In genomic region chr3:118809696-118810498, GRCh38 we compare ENCODE assay signal across 17 cellular contexts.
DNase-seq lines count a peak whose midpoint lies in the region; ATAC-seq and TF ChIP-seq lines count a peak whose summit lies in the region.
"Had no signal": no experiment of that assay in that cellular context is flagged by ENCODE, and none has a peak within 500 bp of the region (broad histone marks: within the 10 kb centered on the region; RNA-seq: fewer than 3 reads in every experiment).

No MANE protein-coding gene starts in this region.

- H3K9ac ChIP-seq in HCT116 (ENCODE audit: low read length), result peak overlapping the region; percentile 67

- POLR2A ChIA-PET in HCT116 (lab: Charles Lee), result interaction anchor here (0.6 kb wide), 1 partner anchor 75 kb away, joined by 3 read pairs; no protein-coding TSS in a partner anchor
- POLR2A ChIA-PET in Caco-2 (lab: Charles Lee), result no interaction called here

- H3K27ac ChIP-seq in HCT116 (ENCODE audit: low read depth, low read length), result peak overlapping the region; percentile 36; the same call in 1 of the 2 replicates
- H3K27ac ChIP-seq: adrenal gland, gastrocnemius medialis, sigmoid colon had no signal

- H2AFZ ChIP-seq in HCT116 (ENCODE audit: low read depth, low read length, poor library complexity, severe bottlenecking), result peak overlapping the region; percentile 57

- H3K36me3 Mint-ChIP-seq in Caco-2 (ENCODE audit: insufficient read depth, unreplicated experiment), result no peaks in the 10 kb centered on the region

- H3K4me3 ChIP-seq in GM06990 (replicated peaks; ENCODE audit: low read depth, low read length), result peak overlapping the region; percentile 63
- peak overlapping the region; percentile 60 to 74 for H3K4me3 ChIP-seq in HCT116 (replicated peaks in 1 of 2; ENCODE audit: low read depth in 1 of 2, low read length in 2 of 2)
- H3K4me3 ChIP-seq in Caco-2 (ENCODE audit: low read depth, low read length), result no peak overlapping the region
- H3K4me3 ChIP-seq: adrenal gland, gastrocnemius medialis, sigmoid colon had no signal

- TF ChIP-seq CTCF in GM06990 (IDR thresholded peaks at IDR 0.05; ENCODE audit: insufficient read depth, low read length, poor library complexity, severe bottlenecking) (no peak), HCT116 (IDR thresholded peaks at IDR 0.05 in 2 of 3, conservative IDR thresholded peaks at IDR 0.05 in 1 of 3; ENCODE audit: borderline replicate concordance in 1 of 3, insufficient read depth in 1 of 3, low read depth in 2 of 3, low read length in 2 of 3) (no peak), Caco-2 (IDR thresholded peaks at IDR 0.05; ENCODE audit: insufficient read depth in 1 of 2, low read depth in 1 of 2, low read length in 1 of 2, severe bottlenecking in 1 of 2, unreplicated experiment in 1 of 2) (no peak)

- no peak overlapping the region for H3K4me3 Mint-ChIP-seq in Caco-2 (ENCODE audit: unreplicated experiment)
- H3K4me3 Mint-ChIP-seq: B cell had no signal

- H3K79me2 ChIP-seq in HCT116 (ENCODE audit: insufficient read depth, low read length), result peaks cover 56% of the 10 kb centered on the region

- H3K9me3 ChIP-seq in HCT116 (ENCODE audit: control insufficient read depth in 1 of 2, insufficient read depth in 1 of 2, low read depth in 1 of 2, low read length in 2 of 2) (no peaks in the 10 kb centered on the region), Caco-2 (no peaks in the 10 kb centered on the region)
- H3K9me3 ChIP-seq: adrenal gland, gastrocnemius medialis, sigmoid colon had no signal

- intact Hi-C loops in HCT116 (cut with micrococcal nuclease), result loop anchor here (10.0 kb wide), 1 partner anchor 175 kb away; no protein-coding TSS in a partner anchor
- intact Hi-C loops in posterior cingulate gyrus (cut with DNase I), result no loop called here
- intact Hi-C loops in left cardiac atrium (cut with DNase I), result loop anchor here in 1 of 2 donors (10.0 kb wide), 1 partner anchor 1795 kb away; no protein-coding TSS in a partner anchor
- intact Hi-C loops in Caco-2 (cut with micrococcal nuclease; ENCODE audit: unreplicated experiment), result no loop called here

- DNase-seq in GM06990 (ENCODE audit: extremely low read depth, insufficient read length), result peak; percentile 57
- DNase-seq in HCT116 (ENCODE audit: low read depth, low spot score), result no peak
- no peak for DNase-seq in NCI-H345 (lab: John Stamatoyannopoulos, UW)
- DNase-seq in posterior cingulate gyrus, result no peak
- DNase-seq in left cardiac atrium, result no peak
- DNase-seq in Caco-2, result no peak
- DNase-seq: activated CD8-positive, alpha-beta memory T cell treated with anti-CD3 and anti-CD28 coated beads for 24 hours; adrenal gland; cortex of kidney; gastrocnemius medialis; GOT3; kidney glomerular epithelial cell; sigmoid colon; SW 1271 had no signal

- H3K36me3 ChIP-seq in GM06990 (ENCODE audit: control insufficient read depth, insufficient read depth, low read length) (no peaks in the 10 kb centered on the region), HCT116 (ENCODE audit: control insufficient read depth in 1 of 2, insufficient read depth in 2 of 2, low read length in 2 of 2) (peaks cover 0 to 2% of the 10 kb centered on the region in 2 experiments; a peak in 2 of 4 replicates), Caco-2 (ENCODE audit: control insufficient read depth, insufficient read depth, low read length) (no peaks in the 10 kb centered on the region)
- H3K36me3 ChIP-seq: adrenal gland, gastrocnemius medialis, sigmoid colon had no signal

- no peak for TF ChIP-seq RAD21 in HCT116 (IDR thresholded peaks at IDR 0.05; ENCODE audit: low read depth)

- H4K20me1 ChIP-seq in HCT116 (ENCODE audit: insufficient read depth), result no peaks in the 10 kb centered on the region

- H3K9me3 Mint-ChIP-seq in Caco-2 (ENCODE audit: unreplicated experiment), result no peaks in the 10 kb centered on the region

- H3K27me3 Mint-ChIP-seq in Caco-2 (ENCODE audit: insufficient read depth, unreplicated experiment), result no peaks in the 10 kb centered on the region

- CTCF ChIA-PET in HCT116 (lab: Charles Lee) (no interaction called here), Caco-2 (lab: Charles Lee) (no interaction called here)

- BruUV-seq in HCT116 (replicated peaks; lab: Mats Ljungman, UMichigan) (TSS peak; percentile 62), Caco-2 (replicated peaks; lab: Mats Ljungman, UMichigan) (no TSS peak)

- TF ChIP-seq POLR2A in HCT116 (IDR thresholded peaks at IDR 0.05; ENCODE audit: borderline replicate concordance, extremely low read depth, insufficient read depth, insufficient read length), result no peak

- RAD21 ChIA-PET in HCT116 (lab: Charles Lee; ENCODE audit: low non-redundant PET in 1 of 2, low total read pairs in 2 of 2, uncharacterized antibody in 2 of 2, unreplicated experiment in 2 of 2), result no interaction called here

- H3K4me1 ChIP-seq in HCT116 (ENCODE audit: control insufficient read depth in 1 of 2, insufficient read depth in 2 of 2, low read length in 2 of 2), result peaks cover 4 to 17% of the 10 kb centered on the region in 2 experiments; a peak in 3 of 4 replicates
- no peaks in the 10 kb centered on the region for H3K4me1 ChIP-seq in Caco-2
- H3K4me1 ChIP-seq: adrenal gland, gastrocnemius medialis, sigmoid colon had no signal

- ATAC-seq in GM18868 (IDR thresholded peaks at IDR 0.05; ENCODE audit: unreplicated experiment) (peak; percentile 53), HCT116 (0 out of 2 replicates have a peak, but pooled peaks have one; percentile 9), HG03378 (IDR thresholded peaks at IDR 0.05; ENCODE audit: unreplicated experiment) (peak; percentile 38), left cardiac atrium (no peak)
- ATAC-seq: gastrocnemius medialis had no signal

- no peaks in the 10 kb centered on the region for H3K9me2 ChIP-seq in HCT116 (ENCODE audit: insufficient read depth)

- H3K4me2 ChIP-seq in HCT116 (ENCODE audit: low read length), result peak overlapping the region; percentile 83

- no peaks in the 10 kb centered on the region for H3K27me3 ChIP-seq in GM06990 (replicated peaks; ENCODE audit: control insufficient read depth, insufficient read depth, low read length)
- H3K27me3 ChIP-seq in HCT116 (ENCODE audit: insufficient read depth, low read length), result no peaks in the 10 kb centered on the region
- H3K27me3 ChIP-seq in Caco-2 (replicated peaks; ENCODE audit: control insufficient read depth, insufficient read depth, low read length), result no peaks in the 10 kb centered on the region
- H3K27me3 ChIP-seq: adrenal gland, gastrocnemius medialis, sigmoid colon had no signal

- H3K27ac Mint-ChIP-seq in Caco-2 (ENCODE audit: unreplicated experiment), result no peak overlapping the region
- H3K27ac Mint-ChIP-seq: B cell had no signal

- H3K4me1 Mint-ChIP-seq in Caco-2 (ENCODE audit: low read depth, unreplicated experiment), result no peaks in the 10 kb centered on the region
- H3K4me1 Mint-ChIP-seq: B cell had no signal

TF ChIP-seq in HCT116, 20 proteins besides CTCF, POLR2A, EP300 and RAD21:
- TF ChIP-seq SIN3A (IDR thresholded peaks at IDR 0.05; ENCODE audit: low read depth) (0 out of 2 replicates have a peak, but pooled peaks have one; percentile 8), ELF1 (IDR thresholded peaks at IDR 0.05; ENCODE audit: borderline replicate concordance, low read depth) (no peak), MAX (IDR thresholded peaks at IDR 0.05) (peak; percentile 29; the same call in 1 of the 2 replicates)

Comparison
In these comparisons a context has a peak if more than half of its experiments do, and no peak if none do; other contexts are left out.
1. ATAC-seq: peak in GM18868 (single experiment), HCT116 (single experiment) and HG03378 (single experiment); none in left cardiac atrium (0 of 2).